ENCODE assay signal across 2 cellular contexts in genomic region chr7:136997735-136998134, GRCh38.
TF ChIP-seq lines count a peak whose summit lies in the region.

No MANE protein-coding gene starts in this region.

TF ChIP-seq in SK-N-SH, 30 proteins besides CTCF, POLR2A, EP300 and RAD21 (continued from another document):
- TF ChIP-seq REST (IDR thresholded peaks at IDR 0.05; ENCODE audit: low read depth, low read length): no peak
- no peak for TF ChIP-seq GABPA (IDR thresholded peaks at IDR 0.05; ENCODE audit: low read depth)
- no peak for TF ChIP-seq ZBTB33 (IDR thresholded peaks at IDR 0.05; ENCODE audit: borderline replicate concordance, low read depth)
- TF ChIP-seq POLR2AphosphoS5 (IDR thresholded peaks at IDR 0.05; ENCODE audit: low read depth, low read length): no peak
- TF ChIP-seq FOXJ3 (CRISPR knock-in tag; IDR thresholded peaks at IDR 0.05): no peak
- no peak for TF ChIP-seq SIN3A (IDR thresholded peaks at IDR 0.05; ENCODE audit: borderline replicate concordance, low read depth, low read length)
- TF ChIP-seq MAX (IDR thresholded peaks at IDR 0.05; ENCODE audit: low read depth): no peak
- TF ChIP-seq TEAD4 (IDR thresholded peaks at IDR 0.05; ENCODE audit: borderline replicate concordance, insufficient read depth): no peak
- TF ChIP-seq TAF1 (IDR thresholded peaks at IDR 0.05; ENCODE audit: borderline replicate concordance, low read depth, low read length): no peak
- TF ChIP-seq IRF3 (IDR thresholded peaks at IDR 0.05; ENCODE audit: low read depth, low read length): no peak
- no peak for TF ChIP-seq RXRA (IDR thresholded peaks at IDR 0.05; ENCODE audit: borderline replicate concordance, low read depth)

TF ChIP-seq in SK-N-SH treated with all-trans-retinoic acid at 6 μM for 48 hours, 23 proteins besides CTCF, POLR2A, EP300 and RAD21 (continued from another document):
- no peak for TF ChIP-seq PATZ1 (CRISPR knock-in tag; IDR thresholded peaks at IDR 0.05; ENCODE audit: borderline replicate concordance)
- no peak for TF ChIP-seq ZFP3 (CRISPR knock-in tag; IDR thresholded peaks at IDR 0.05)
- no peak for TF ChIP-seq CSDC2 (CRISPR knock-in tag; IDR thresholded peaks at IDR 0.05)
- no peak for TF ChIP-seq TCF4 (CRISPR knock-in tag; IDR thresholded peaks at IDR 0.05; ENCODE audit: borderline replicate concordance)
- TF ChIP-seq RARB (CRISPR knock-in tag; IDR thresholded peaks at IDR 0.05): no peak
